Comparison of ENCODE assay signal across 8 cellular contexts in the genomic region with DNA sequence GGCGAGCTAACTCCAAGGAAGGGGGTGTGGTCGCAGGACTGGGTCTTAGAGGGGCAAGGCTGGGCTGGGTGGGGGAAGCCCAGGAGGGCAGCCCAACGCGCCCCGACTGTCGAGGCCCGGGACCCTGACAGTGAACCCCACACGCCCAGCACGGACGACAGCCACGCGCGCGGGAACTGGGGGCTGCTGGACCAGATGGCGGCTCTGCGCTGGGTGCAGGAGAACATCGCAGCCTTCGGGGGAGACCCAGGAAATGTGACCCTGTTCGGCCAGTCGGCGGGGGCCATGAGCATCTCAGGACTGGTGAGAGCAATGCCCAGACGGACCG. TPM values are rescaled to one million over a fixed set of nuclear protein-coding genes. Genes with fewer than 3 reads are reported as not detected.
DNase-seq lines count a peak whose midpoint lies in the region; ATAC-seq and TF ChIP-seq lines count a peak whose summit lies in the region.

No MANE protein-coding gene starts in this region.

- DNase-seq in H7 (no peak), smooth muscle cell (lab: John Stamatoyannopoulos, UW; ENCODE audit: unreplicated experiment) (no peak), GDM1 (lab: John Stamatoyannopoulos, UW) (no peak), hepatic stellate cell (ENCODE audit: low spot score) (no peak)
- no peak for DNase-seq in activated CD4-positive, alpha-beta memory T cell treated with anti-CD3 and anti-CD28 coated beads, Interleukin-2, amount 10 ng/mL, durations not matched to agents 7 days and 5 days

- H3K9ac ChIP-seq in smooth muscle cell (ENCODE audit: low read depth): no peak overlapping the region

- H3K36me3 ChIP-seq in H7 (replicated peaks; ENCODE audit: control insufficient read depth, insufficient read depth, low read length): no peaks in the 10 kb centered on the region
- no peaks in the 10 kb centered on the region for H3K36me3 ChIP-seq in gastroesophageal sphincter
- no peaks in the 10 kb centered on the region for H3K36me3 ChIP-seq in smooth muscle cell (ENCODE audit: low read depth)

- no peak for TF ChIP-seq EP300 in gastroesophageal sphincter (IDR thresholded peaks at IDR 0.05)

- POLR2A ChIA-PET in activated CD4-positive, alpha-beta memory T cell treated with anti-CD3 and anti-CD28 coated beads, Interleukin-2, amount 10 ng/mL, durations not matched to agents 7 days and 5 days (lab: Charles Lee): interaction anchor here (0.8 to 3.6 kb wide), 9 partner anchors 9 to 162 kb away, joined by 3 to 32 read pairs (median 3); partner anchors contain the start of genes FBXL8 and TRADD

- H3K4me3 Mint-ChIP-seq in activated CD4-positive, alpha-beta memory T cell treated with anti-CD3 and anti-CD28 coated beads, Interleukin-2, amount 10 ng/mL, durations not matched to agents 7 days and 5 days: peak overlapping the region; percentile 81

- no peak for TF ChIP-seq POLR2A in gastroesophageal sphincter (IDR thresholded peaks at IDR 0.05)

- H3K9me3 ChIP-seq in gastroesophageal sphincter (no peaks in the 10 kb centered on the region), smooth muscle cell (replicated peaks; ENCODE audit: low read depth) (no peaks in the 10 kb centered on the region)

- H3K79me2 ChIP-seq in smooth muscle cell (ENCODE audit: low read depth): no peaks in the 10 kb centered on the region

- H2AFZ ChIP-seq in smooth muscle cell (ENCODE audit: low read depth): no peak overlapping the region

- peak overlapping the region; percentile 38 for H3K27ac Mint-ChIP-seq in activated CD4-positive, alpha-beta memory T cell treated with anti-CD3 and anti-CD28 coated beads, Interleukin-2, amount 10 ng/mL, durations not matched to agents 7 days and 5 days

- no peaks in the 10 kb centered on the region for H3K27me3 Mint-ChIP-seq in activated CD4-positive, alpha-beta memory T cell treated with anti-CD3 and anti-CD28 coated beads, Interleukin-2, amount 10 ng/mL, durations not matched to agents 7 days and 5 days

- H3K36me3 Mint-ChIP-seq in activated CD4-positive, alpha-beta memory T cell treated with anti-CD3 and anti-CD28 coated beads, Interleukin-2, amount 10 ng/mL, durations not matched to agents 7 days and 5 days (ENCODE audit: low read depth): peaks cover 42% of the 10 kb centered on the region

- peak overlapping the region in 2 of 4 donors; percentile 71 to 79 for H3K27ac ChIP-seq in gastroesophageal sphincter
- no peak overlapping the region for H3K27ac ChIP-seq in smooth muscle cell (ENCODE audit: low read depth)

- H3K4me3 ChIP-seq in H7 (ENCODE audit: insufficient read depth, low read depth, low read length) (peak overlapping the region; percentile 21), gastroesophageal sphincter (peak overlapping the region; percentile 40 to 62), smooth muscle cell (peak overlapping the region; percentile 53)

- H3K4me1 Mint-ChIP-seq in activated CD4-positive, alpha-beta memory T cell treated with anti-CD3 and anti-CD28 coated beads, Interleukin-2, amount 10 ng/mL, durations not matched to agents 7 days and 5 days: peaks cover 42% of the 10 kb centered on the region

- WGBS in gastroesophageal sphincter (ENCODE audit: low coverage in 1 of 2), 2 donors: 6% methylated on average over 6 of the region's 23 CpGs; no CpG with 5 or more reads in 1 of the 2 donors
- WGBS in smooth muscle cell (ENCODE audit: low lambda C conversion rate): 32% methylated on average over 20 of the region's 23 CpGs

- ATAC-seq in gastroesophageal sphincter (no peak), GM18909 (IDR thresholded peaks at IDR 0.05; ENCODE audit: poor library complexity, unreplicated experiment) (no peak), GM21529 (IDR thresholded peaks at IDR 0.05; ENCODE audit: unreplicated experiment) (no peak)

- H3K4me2 ChIP-seq in smooth muscle cell: peak overlapping the region; percentile 90

- no peaks in the 10 kb centered on the region for H4K20me1 ChIP-seq in smooth muscle cell (ENCODE audit: low read depth)

- TF ChIP-seq CTCF in gastroesophageal sphincter (IDR thresholded peaks at IDR 0.05) (no peak), smooth muscle cell (IDR thresholded peaks at IDR 0.05; ENCODE audit: borderline replicate concordance, insufficient read depth, poor library complexity, severe bottlenecking) (no peak)

- CTCF ChIA-PET in activated CD4-positive, alpha-beta memory T cell treated with anti-CD3 and anti-CD28 coated beads, Interleukin-2, amount 10 ng/mL, durations not matched to agents 7 days and 5 days (lab: Charles Lee): interaction anchor here (0.9 to 1.3 kb wide), 2 partner anchors 17 to 40 kb away, joined by 3 to 5 read pairs; partner anchors contain the start of gene CES3

- H3K4me1 ChIP-seq in gastroesophageal sphincter (peaks cover 0 to 43% (median 11%) of the 10 kb centered on the region in 3 donors), smooth muscle cell (ENCODE audit: low read depth) (no peaks in the 10 kb centered on the region)

- H3K27me3 ChIP-seq in H7 (ENCODE audit: control insufficient read depth, insufficient read depth, low read length) (peaks cover 48% of the 10 kb centered on the region), gastroesophageal sphincter (no peaks in the 10 kb centered on the region), smooth muscle cell (ENCODE audit: low read depth) (peaks cover 4% of the 10 kb centered on the region)

- H3K9me3 Mint-ChIP-seq in activated CD4-positive, alpha-beta memory T cell treated with anti-CD3 and anti-CD28 coated beads, Interleukin-2, amount 10 ng/mL, durations not matched to agents 7 days and 5 days: no peaks in the 10 kb centered on the region

- H3F3A ChIP-seq in smooth muscle cell (ENCODE audit: low read depth): no peaks in the 10 kb centered on the region

RNA-seq across cellular contexts. Expression of gene CES4A, which starts 12.7 kb away (rescaled TPM):
- total RNA-seq in H7 (2014; rRNA removed; shearing (Covaris generic)): 0.07 and 0.45 TPM in 2 replicates
- total RNA-seq in activated CD4-positive, alpha-beta memory T cell treated with anti-CD3 and anti-CD28 coated beads, Interleukin-2, amount 10 ng/mL, durations not matched to agents 7 days and 5 days: 10 to 100 TPM; 37.8 to 39.3 TPM
- total RNA-seq in gastroesophageal sphincter (1 to 10 TPM; 1.2 to 6.1 (median 2.6) TPM), smooth muscle cell (0.63 and 1.6 TPM in 2 replicates)
- polyA plus RNA-seq in smooth muscle cell: 0.93 and 2.3 TPM in 2 replicates

RNA-seq across cellular contexts. Expression of gene CBFB, which starts 27.8 kb away (rescaled TPM):
- 31.4 and 49.3 TPM in 2 replicates for total RNA-seq in H7 (2014; rRNA removed; shearing (Covaris generic))
- 100 to 1,000 TPM; 236 to 238 TPM for total RNA-seq in activated CD4-positive, alpha-beta memory T cell treated with anti-CD3 and anti-CD28 coated beads, Interleukin-2, amount 10 ng/mL, durations not matched to agents 7 days and 5 days
- 10 to 100 TPM; 26.5 to 39.3 (median 27.5) TPM for total RNA-seq in gastroesophageal sphincter
- total RNA-seq in smooth muscle cell: 41.1 and 53.9 TPM in 2 replicates
- 40.2 and 50.9 TPM in 2 replicates for polyA plus RNA-seq in smooth muscle cell

RNA-seq across cellular contexts. Expression of gene CES3, which starts 40.1 kb away (rescaled TPM):
- total RNA-seq in H7 (2014; rRNA removed; shearing (Covaris generic)): 0.31 and 0.44 TPM in 2 replicates
- 1 to 10 TPM; 6.1 to 6.3 TPM for total RNA-seq in activated CD4-positive, alpha-beta memory T cell treated with anti-CD3 and anti-CD28 coated beads, Interleukin-2, amount 10 ng/mL, durations not matched to agents 7 days and 5 days
- under 1 TPM in 3 of 4 donors, not detected in 1; 0.13 to 0.49 (median 0.39) TPM for total RNA-seq in gastroesophageal sphincter
- 0.18 TPM in 1 of 2 replicates, not detected in the other for total RNA-seq in smooth muscle cell
- polyA plus RNA-seq in smooth muscle cell: 0.22 and 1.2 TPM in 2 replicates

Comparison
In these comparisons a context has a peak if more than half of its experiments do, and no peak if none do; other contexts are left out.
1. RNA of gene CES4A, which starts 12.7 kb away (total RNA-seq): 37.8 to 39.3 TPM in activated CD4-positive, alpha-beta memory T cell treated with anti-CD3 and anti-CD28 coated beads, Interleukin-2, amount 10 ng/mL, durations not matched to agents 7 days and 5 days; 1.2 to 6.1 TPM in gastroesophageal sphincter, 0.63 to 1.6 TPM in smooth muscle cell and 0.07 to 0.45 TPM in H7; every median in the first group is over 4 times any median in the second.
2. Peak in every context shown above with its lines, with median percentiles within 50 percentile points of each other: H3K4me3 ChIP-seq.